Comparison of ENCODE assay signal across 1 cellular context in the genomic region with DNA sequence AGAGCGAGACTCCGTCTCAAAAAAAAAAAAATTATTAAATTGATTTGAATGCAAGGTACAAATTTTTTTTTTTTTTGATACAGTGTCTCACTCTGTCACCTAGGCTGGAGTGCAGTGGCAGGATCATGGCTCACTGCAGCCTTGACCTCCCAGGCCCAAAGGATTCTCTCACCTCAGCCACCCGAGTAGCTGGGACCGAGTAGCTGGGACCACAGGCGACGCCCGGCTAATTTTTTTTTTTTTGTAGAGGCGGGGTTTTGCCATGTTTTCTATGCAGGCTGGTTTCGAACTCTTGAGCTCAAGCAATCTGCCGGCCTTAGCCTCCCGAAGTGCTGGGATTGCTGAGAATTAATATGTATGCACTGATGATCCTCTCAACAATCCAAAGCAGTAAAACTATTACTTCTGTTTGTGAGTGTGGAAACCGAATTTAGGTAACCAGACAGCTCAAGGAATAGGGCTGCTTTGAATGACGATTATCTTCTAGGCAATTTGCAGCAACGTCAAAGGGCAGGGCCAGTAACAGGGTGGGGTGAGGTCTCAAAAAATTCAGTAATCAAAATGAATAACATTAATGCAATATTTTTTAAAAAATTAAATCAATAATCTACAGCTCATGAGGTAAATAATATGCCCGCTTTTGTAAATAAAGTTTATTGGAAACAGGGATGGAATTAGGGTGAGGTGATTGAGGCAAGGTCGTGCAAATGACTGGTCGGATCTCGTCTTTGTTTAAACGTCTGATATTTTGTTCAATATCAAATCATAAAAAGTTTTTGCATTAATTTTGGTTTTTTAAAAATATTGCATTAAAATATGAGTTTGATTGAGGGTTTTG.
TF ChIP-seq lines count a peak whose summit lies in the region.

No MANE protein-coding gene starts in this region.

TF ChIP-seq in H1, 55 proteins besides CTCF, POLR2A, EP300 and RAD21:
- TF ChIP-seq SIN3A (conservative IDR thresholded peaks at IDR 0.05 in 1 of 2, IDR thresholded peaks at IDR 0.05 in 1 of 2; ENCODE audit: low read depth in 1 of 2, low read length in 2 of 2) (0 out of 4 replicates have a peak, but pooled peaks of 1 of the 2 experiments have one; percentile 24), SP4 (IDR thresholded peaks at IDR 0.05; ENCODE audit: low read length) (no peak), CBX8 (IDR thresholded peaks at IDR 0.05; ENCODE audit: borderline replicate concordance, low read depth, low read length) (no peak), CEBPB (IDR thresholded peaks at IDR 0.05; ENCODE audit: low read depth, low read length) (no peak), MAFK (IDR thresholded peaks at IDR 0.05; ENCODE audit: low read depth, low read length) (no peak), CBX5 (IDR thresholded peaks at IDR 0.05; ENCODE audit: low read depth, low read length) (no peak), SIX5 (IDR thresholded peaks at IDR 0.05; ENCODE audit: low read depth, low read length) (no peak)
- TF ChIP-seq, protein P1, sequence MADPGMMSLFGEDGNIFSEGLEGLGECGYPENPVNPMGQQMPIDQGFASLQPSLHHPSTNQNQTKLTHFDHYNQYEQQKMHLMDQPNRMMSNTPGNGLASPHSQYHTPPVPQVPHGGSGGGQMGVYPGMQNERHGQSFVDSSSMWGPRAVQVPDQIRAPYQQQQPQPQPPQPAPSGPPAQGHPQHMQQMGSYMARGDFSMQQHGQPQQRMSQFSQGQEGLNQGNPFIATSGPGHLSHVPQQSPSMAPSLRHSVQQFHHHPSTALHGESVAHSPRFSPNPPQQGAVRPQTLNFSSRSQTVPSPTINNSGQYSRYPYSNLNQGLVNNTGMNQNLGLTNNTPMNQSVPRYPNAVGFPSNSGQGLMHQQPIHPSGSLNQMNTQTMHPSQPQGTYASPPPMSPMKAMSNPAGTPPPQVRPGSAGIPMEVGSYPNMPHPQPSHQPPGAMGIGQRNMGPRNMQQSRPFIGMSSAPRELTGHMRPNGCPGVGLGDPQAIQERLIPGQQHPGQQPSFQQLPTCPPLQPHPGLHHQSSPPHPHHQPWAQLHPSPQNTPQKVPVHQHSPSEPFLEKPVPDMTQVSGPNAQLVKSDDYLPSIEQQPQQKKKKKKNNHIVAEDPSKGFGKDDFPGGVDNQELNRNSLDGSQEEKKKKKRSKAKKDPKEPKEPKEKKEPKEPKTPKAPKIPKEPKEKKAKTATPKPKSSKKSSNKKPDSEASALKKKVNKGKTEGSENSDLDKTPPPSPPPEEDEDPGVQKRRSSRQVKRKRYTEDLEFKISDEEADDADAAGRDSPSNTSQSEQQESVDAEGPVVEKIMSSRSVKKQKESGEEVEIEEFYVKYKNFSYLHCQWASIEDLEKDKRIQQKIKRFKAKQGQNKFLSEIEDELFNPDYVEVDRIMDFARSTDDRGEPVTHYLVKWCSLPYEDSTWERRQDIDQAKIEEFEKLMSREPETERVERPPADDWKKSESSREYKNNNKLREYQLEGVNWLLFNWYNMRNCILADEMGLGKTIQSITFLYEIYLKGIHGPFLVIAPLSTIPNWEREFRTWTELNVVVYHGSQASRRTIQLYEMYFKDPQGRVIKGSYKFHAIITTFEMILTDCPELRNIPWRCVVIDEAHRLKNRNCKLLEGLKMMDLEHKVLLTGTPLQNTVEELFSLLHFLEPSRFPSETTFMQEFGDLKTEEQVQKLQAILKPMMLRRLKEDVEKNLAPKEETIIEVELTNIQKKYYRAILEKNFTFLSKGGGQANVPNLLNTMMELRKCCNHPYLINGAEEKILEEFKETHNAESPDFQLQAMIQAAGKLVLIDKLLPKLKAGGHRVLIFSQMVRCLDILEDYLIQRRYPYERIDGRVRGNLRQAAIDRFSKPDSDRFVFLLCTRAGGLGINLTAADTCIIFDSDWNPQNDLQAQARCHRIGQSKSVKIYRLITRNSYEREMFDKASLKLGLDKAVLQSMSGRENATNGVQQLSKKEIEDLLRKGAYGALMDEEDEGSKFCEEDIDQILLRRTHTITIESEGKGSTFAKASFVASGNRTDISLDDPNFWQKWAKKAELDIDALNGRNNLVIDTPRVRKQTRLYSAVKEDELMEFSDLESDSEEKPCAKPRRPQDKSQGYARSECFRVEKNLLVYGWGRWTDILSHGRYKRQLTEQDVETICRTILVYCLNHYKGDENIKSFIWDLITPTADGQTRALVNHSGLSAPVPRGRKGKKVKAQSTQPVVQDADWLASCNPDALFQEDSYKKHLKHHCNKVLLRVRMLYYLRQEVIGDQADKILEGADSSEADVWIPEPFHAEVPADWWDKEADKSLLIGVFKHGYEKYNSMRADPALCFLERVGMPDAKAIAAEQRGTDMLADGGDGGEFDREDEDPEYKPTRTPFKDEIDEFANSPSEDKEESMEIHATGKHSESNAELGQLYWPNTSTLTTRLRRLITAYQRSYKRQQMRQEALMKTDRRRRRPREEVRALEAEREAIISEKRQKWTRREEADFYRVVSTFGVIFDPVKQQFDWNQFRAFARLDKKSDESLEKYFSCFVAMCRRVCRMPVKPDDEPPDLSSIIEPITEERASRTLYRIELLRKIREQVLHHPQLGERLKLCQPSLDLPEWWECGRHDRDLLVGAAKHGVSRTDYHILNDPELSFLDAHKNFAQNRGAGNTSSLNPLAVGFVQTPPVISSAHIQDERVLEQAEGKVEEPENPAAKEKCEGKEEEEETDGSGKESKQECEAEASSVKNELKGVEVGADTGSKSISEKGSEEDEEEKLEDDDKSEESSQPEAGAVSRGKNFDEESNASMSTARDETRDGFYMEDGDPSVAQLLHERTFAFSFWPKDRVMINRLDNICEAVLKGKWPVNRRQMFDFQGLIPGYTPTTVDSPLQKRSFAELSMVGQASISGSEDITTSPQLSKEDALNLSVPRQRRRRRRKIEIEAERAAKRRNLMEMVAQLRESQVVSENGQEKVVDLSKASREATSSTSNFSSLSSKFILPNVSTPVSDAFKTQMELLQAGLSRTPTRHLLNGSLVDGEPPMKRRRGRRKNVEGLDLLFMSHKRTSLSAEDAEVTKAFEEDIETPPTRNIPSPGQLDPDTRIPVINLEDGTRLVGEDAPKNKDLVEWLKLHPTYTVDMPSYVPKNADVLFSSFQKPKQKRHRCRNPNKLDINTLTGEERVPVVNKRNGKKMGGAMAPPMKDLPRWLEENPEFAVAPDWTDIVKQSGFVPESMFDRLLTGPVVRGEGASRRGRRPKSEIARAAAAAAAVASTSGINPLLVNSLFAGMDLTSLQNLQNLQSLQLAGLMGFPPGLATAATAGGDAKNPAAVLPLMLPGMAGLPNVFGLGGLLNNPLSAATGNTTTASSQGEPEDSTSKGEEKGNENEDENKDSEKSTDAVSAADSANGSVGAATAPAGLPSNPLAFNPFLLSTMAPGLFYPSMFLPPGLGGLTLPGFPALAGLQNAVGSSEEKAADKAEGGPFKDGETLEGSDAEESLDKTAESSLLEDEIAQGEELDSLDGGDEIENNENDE (IDR thresholded peaks at IDR 0.05; ENCODE audit: insufficient replicate concordance, low read length): no peak
- TF ChIP-seq, protein P2, sequence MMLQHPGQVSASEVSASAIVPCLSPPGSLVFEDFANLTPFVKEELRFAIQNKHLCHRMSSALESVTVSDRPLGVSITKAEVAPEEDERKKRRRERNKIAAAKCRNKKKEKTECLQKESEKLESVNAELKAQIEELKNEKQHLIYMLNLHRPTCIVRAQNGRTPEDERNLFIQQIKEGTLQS (IDR thresholded peaks at IDR 0.05; ENCODE audit: insufficient read depth, low read depth, low read length): no peak
